Comparison of ENCODE assay signal across 1 cellular context in the genomic region with DNA sequence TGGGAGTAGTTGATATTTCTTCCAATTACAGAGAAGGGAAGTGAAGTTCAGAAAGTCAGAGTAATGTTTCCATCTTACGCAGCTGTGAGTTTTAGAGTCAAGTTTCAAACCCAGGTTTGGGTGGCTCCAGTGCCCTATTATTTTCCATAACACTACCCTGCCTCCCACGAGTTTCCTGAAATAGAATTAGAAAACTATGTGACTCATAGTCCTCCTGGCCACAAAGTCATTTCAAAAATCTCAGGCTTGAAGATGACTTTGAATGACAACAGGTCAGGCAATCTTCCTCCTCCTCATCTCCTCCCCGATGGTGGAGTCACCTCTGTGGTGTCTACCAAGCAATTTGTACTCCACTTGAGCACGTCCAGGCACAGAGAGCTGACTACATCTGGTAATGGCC.
TF ChIP-seq lines count a peak whose summit lies in the region.

No MANE protein-coding gene starts in this region.

TF ChIP-seq in GM12878, 131 proteins besides CTCF, POLR2A, EP300 and RAD21 (continued from another document):
- TF ChIP-seq, protein P1, sequence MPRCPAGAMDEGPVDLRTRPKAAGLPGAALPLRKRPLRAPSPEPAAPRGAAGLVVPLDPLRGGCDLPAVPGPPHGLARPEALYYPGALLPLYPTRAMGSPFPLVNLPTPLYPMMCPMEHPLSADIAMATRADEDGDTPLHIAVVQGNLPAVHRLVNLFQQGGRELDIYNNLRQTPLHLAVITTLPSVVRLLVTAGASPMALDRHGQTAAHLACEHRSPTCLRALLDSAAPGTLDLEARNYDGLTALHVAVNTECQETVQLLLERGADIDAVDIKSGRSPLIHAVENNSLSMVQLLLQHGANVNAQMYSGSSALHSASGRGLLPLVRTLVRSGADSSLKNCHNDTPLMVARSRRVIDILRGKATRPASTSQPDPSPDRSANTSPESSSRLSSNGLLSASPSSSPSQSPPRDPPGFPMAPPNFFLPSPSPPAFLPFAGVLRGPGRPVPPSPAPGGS (IDR thresholded peaks at IDR 0.05; ENCODE audit: borderline replicate concordance, insufficient read depth, low read depth, low read length, poor library complexity, severe bottlenecking): peak; percentile 33
- TF ChIP-seq RFX5 (IDR thresholded peaks at IDR 0.05; ENCODE audit: low read depth, low read length): no peak
- no peak for TF ChIP-seq CBFB (IDR thresholded peaks at IDR 0.05; ENCODE audit: low read depth)
- no peak for TF ChIP-seq ZNF217 (IDR thresholded peaks at IDR 0.05)
- TF ChIP-seq MEF2A (IDR thresholded peaks at IDR 0.05; ENCODE audit: insufficient read depth, low read depth, low read length): peak; percentile 96
- TF ChIP-seq, protein P2, sequence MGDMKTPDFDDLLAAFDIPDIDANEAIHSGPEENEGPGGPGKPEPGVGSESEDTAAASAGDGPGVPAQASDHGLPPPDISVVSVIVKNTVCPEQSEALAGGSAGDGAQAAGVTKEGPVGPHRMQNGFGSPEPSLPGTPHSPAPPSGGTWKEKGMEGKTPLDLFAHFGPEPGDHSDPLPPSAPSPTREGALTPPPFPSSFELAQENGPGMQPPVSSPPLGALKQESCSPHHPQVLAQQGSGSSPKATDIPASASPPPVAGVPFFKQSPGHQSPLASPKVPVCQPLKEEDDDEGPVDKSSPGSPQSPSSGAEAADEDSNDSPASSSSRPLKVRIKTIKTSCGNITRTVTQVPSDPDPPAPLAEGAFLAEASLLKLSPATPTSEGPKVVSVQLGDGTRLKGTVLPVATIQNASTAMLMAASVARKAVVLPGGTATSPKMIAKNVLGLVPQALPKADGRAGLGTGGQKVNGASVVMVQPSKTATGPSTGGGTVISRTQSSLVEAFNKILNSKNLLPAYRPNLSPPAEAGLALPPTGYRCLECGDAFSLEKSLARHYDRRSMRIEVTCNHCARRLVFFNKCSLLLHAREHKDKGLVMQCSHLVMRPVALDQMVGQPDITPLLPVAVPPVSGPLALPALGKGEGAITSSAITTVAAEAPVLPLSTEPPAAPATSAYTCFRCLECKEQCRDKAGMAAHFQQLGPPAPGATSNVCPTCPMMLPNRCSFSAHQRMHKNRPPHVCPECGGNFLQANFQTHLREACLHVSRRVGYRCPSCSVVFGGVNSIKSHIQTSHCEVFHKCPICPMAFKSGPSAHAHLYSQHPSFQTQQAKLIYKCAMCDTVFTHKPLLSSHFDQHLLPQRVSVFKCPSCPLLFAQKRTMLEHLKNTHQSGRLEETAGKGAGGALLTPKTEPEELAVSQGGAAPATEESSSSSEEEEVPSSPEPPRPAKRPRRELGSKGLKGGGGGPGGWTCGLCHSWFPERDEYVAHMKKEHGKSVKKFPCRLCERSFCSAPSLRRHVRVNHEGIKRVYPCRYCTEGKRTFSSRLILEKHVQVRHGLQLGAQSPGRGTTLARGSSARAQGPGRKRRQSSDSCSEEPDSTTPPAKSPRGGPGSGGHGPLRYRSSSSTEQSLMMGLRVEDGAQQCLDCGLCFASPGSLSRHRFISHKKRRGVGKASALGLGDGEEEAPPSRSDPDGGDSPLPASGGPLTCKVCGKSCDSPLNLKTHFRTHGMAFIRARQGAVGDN (IDR thresholded peaks at IDR 0.05): no peak
- peak; percentile 88 for TF ChIP-seq BCL11A (IDR thresholded peaks at IDR 0.05; ENCODE audit: low read depth, low read length)
- peak; percentile 61; the same call in 1 of the 2 replicates for TF ChIP-seq CREM (IDR thresholded peaks at IDR 0.05; ENCODE audit: low read depth)
- TF ChIP-seq, protein P3, sequence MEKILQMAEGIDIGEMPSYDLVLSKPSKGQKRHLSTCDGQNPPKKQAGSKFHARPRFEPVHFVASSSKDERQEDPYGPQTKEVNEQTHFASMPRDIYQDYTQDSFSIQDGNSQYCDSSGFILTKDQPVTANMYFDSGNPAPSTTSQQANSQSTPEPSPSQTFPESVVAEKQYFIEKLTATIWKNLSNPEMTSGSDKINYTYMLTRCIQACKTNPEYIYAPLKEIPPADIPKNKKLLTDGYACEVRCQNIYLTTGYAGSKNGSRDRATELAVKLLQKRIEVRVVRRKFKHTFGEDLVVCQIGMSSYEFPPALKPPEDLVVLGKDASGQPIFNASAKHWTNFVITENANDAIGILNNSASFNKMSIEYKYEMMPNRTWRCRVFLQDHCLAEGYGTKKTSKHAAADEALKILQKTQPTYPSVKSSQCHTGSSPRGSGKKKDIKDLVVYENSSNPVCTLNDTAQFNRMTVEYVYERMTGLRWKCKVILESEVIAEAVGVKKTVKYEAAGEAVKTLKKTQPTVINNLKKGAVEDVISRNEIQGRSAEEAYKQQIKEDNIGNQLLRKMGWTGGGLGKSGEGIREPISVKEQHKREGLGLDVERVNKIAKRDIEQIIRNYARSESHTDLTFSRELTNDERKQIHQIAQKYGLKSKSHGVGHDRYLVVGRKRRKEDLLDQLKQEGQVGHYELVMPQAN (conservative IDR thresholded peaks at IDR 0.05): no peak
- TF ChIP-seq IRF4 (IDR thresholded peaks at IDR 0.05; ENCODE audit: low read depth, low read length): peak; percentile 18; the same call in 1 of the 2 replicates
- peak; percentile 22; the same call in 1 of the 2 replicates for TF ChIP-seq CREB1 (IDR thresholded peaks at IDR 0.05; ENCODE audit: low read depth)
- TF ChIP-seq DPF2 (IDR thresholded peaks at IDR 0.05): 0 out of 2 replicates have a peak, but pooled peaks have one; percentile 44
- TF ChIP-seq, protein P4, sequence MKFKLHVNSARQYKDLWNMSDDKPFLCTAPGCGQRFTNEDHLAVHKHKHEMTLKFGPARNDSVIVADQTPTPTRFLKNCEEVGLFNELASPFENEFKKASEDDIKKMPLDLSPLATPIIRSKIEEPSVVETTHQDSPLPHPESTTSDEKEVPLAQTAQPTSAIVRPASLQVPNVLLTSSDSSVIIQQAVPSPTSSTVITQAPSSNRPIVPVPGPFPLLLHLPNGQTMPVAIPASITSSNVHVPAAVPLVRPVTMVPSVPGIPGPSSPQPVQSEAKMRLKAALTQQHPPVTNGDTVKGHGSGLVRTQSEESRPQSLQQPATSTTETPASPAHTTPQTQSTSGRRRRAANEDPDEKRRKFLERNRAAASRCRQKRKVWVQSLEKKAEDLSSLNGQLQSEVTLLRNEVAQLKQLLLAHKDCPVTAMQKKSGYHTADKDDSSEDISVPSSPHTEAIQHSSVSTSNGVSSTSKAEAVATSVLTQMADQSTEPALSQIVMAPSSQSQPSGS (IDR thresholded peaks at IDR 0.05; ENCODE audit: low read length): peak; percentile 83
- no peak for TF ChIP-seq SREBF2 (IDR thresholded peaks at IDR 0.05; ENCODE audit: low read length)
- TF ChIP-seq TCF3 (IDR thresholded peaks at IDR 0.05; ENCODE audit: borderline replicate concordance, insufficient read depth, low read depth, low read length): peak; percentile 69; the same call in 1 of the 2 replicates
- TF ChIP-seq, protein P5, sequence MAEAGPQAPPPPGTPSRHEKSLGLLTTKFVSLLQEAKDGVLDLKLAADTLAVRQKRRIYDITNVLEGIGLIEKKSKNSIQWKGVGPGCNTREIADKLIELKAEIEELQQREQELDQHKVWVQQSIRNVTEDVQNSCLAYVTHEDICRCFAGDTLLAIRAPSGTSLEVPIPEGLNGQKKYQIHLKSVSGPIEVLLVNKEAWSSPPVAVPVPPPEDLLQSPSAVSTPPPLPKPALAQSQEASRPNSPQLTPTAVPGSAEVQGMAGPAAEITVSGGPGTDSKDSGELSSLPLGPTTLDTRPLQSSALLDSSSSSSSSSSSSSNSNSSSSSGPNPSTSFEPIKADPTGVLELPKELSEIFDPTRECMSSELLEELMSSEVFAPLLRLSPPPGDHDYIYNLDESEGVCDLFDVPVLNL (IDR thresholded peaks at IDR 0.05; ENCODE audit: low read depth, low read length): no peak
- TF ChIP-seq ZBED1 (IDR thresholded peaks at IDR 0.05; ENCODE audit: borderline replicate concordance): peak; percentile 63; the same call in 1 of the 2 replicates
- 0 out of 2 replicates have a peak, but pooled peaks have one; percentile 25 for TF ChIP-seq SPI1 (IDR thresholded peaks at IDR 0.05; ENCODE audit: borderline replicate concordance, insufficient read depth, low read depth, low read length)
- peak; percentile 60 to 61; a peak in 2 of 4 replicates for TF ChIP-seq IKZF2 (IDR thresholded peaks at IDR 0.05)
- TF ChIP-seq, protein P6, sequence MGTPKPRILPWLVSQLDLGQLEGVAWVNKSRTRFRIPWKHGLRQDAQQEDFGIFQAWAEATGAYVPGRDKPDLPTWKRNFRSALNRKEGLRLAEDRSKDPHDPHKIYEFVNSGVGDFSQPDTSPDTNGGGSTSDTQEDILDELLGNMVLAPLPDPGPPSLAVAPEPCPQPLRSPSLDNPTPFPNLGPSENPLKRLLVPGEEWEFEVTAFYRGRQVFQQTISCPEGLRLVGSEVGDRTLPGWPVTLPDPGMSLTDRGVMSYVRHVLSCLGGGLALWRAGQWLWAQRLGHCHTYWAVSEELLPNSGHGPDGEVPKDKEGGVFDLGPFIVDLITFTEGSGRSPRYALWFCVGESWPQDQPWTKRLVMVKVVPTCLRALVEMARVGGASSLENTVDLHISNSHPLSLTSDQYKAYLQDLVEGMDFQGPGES (IDR thresholded peaks at IDR 0.05): no peak
- TF ChIP-seq CHD4 (IDR thresholded peaks at IDR 0.05): no peak
- TF ChIP-seq RUNX3 (IDR thresholded peaks at IDR 0.05; ENCODE audit: low read length): peak; percentile 86
- no peak for TF ChIP-seq NR2C1 (IDR thresholded peaks at IDR 0.05)
- TF ChIP-seq, protein P7, sequence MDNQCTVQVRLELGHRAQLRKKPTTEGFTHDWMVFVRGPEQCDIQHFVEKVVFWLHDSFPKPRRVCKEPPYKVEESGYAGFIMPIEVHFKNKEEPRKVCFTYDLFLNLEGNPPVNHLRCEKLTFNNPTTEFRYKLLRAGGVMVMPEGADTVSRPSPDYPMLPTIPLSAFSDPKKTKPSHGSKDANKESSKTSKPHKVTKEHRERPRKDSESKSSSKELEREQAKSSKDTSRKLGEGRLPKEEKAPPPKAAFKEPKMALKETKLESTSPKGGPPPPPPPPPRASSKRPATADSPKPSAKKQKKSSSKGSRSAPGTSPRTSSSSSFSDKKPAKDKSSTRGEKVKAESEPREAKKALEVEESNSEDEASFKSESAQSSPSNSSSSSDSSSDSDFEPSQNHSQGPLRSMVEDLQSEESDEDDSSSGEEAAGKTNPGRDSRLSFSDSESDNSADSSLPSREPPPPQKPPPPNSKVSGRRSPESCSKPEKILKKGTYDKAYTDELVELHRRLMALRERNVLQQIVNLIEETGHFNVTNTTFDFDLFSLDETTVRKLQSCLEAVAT (IDR thresholded peaks at IDR 0.05): no peak
